In genomic region chr11:114161486-114162250, GRCh38 we compare ENCODE assay signal across 12 cellular contexts.
DNase-seq lines count a peak whose midpoint lies in the region; ATAC-seq and TF ChIP-seq lines count a peak whose summit lies in the region.
"Had no signal": no experiment of that assay in that cellular context is flagged by ENCODE, and none has a peak within 500 bp of the region (broad histone marks: within the 10 kb centered on the region; RNA-seq: fewer than 3 reads in every experiment).

No MANE protein-coding gene starts in this region.

- no peak overlapping the region for H2AFZ ChIP-seq in mesenchymal stem cell (ENCODE audit: low read depth, low read length)

- no peaks in the 10 kb centered on the region for H3K9me2 ChIP-seq in DOHH2 (replicated peaks; ENCODE audit: control insufficient read depth, low read length)

- peaks cover 74% of the 10 kb centered on the region for H3K4me1 ChIP-seq in DOHH2 (ENCODE audit: control insufficient read depth, low read length)
- H3K4me1 ChIP-seq in adipocyte (ENCODE audit: control insufficient read depth, insufficient read depth, low read length): peaks cover 83% of the 10 kb centered on the region
- H3K4me1 ChIP-seq in mesenchymal stem cell (ENCODE audit: control insufficient read depth, insufficient read depth, low read depth, low read length): peaks cover 17% of the 10 kb centered on the region

- H3K9me3 ChIP-seq in DOHH2 (ENCODE audit: control insufficient read depth, insufficient read depth, low read length): no peaks in the 10 kb centered on the region
- H3K9me3 ChIP-seq in adipocyte (ENCODE audit: control insufficient read depth, low read length): no peaks in the 10 kb centered on the region
- H3K9me3 ChIP-seq in mesenchymal stem cell (ENCODE audit: control insufficient read depth, low read length): no peaks in the 10 kb centered on the region

- H2BK12ac ChIP-seq in mesenchymal stem cell (ENCODE audit: low read length in 2 of 2): peak overlapping the region; percentile 91 to 100

- H2BK15ac ChIP-seq in mesenchymal stem cell (ENCODE audit: low read depth, poor library complexity, severe bottlenecking): peak overlapping the region; percentile 99

- H3K4me3 ChIP-seq in DOHH2 (ENCODE audit: low read length): peak overlapping the region; percentile 48; the same call in 1 of the 2 replicates
- peak overlapping the region; percentile 70 for H3K4me3 ChIP-seq in adipocyte (ENCODE audit: low read length)
- H3K4me3 ChIP-seq in mesenchymal stem cell (ENCODE audit: insufficient read depth in 1 of 2, low read depth in 1 of 2, low read length in 2 of 2): no peak overlapping the region

- peak overlapping the region; percentile 64 for H3K4me2 ChIP-seq in DOHH2 (ENCODE audit: low read length)
- H3K4me2 ChIP-seq in mesenchymal stem cell (ENCODE audit: low read length, poor library complexity, severe bottlenecking): no peak overlapping the region

- TF ChIP-seq CTCF in DOHH2 (IDR thresholded peaks at IDR 0.05; ENCODE audit: low read depth, low read length, poor library complexity, severe bottlenecking): no peak

- H4K20me1 ChIP-seq in DOHH2 (ENCODE audit: control insufficient read depth, insufficient read depth, low read depth, low read length): no peaks in the 10 kb centered on the region

- H3K27me3 Mint-ChIP-seq in stimulated activated naive B cell treated with anti-CD40 and anti-IgM and Interleukin-4, amounts not matched to agents 10 μg/mL and 1 μg/mL and 100 μg/mL, for 72 hours: no peaks in the 10 kb centered on the region
- no peaks in the 10 kb centered on the region for H3K27me3 Mint-ChIP-seq in activated T-helper 1 cell treated with anti-CD3 and anti-CD28 coated beads, Interleukin-12 subunit alpha, Interleukin-12 subunit beta, Interleukin-2, Interleukin-4 antibody, amounts not matched to agents 30 ng/mL and 10 ng/mL and 1 ng/mL, durations not matched to agents 14 hours and 24 hours and 36 hours (ENCODE audit: insufficient read depth)

- peak overlapping the region; percentile 95 for H4K8ac ChIP-seq in mesenchymal stem cell (ENCODE audit: low read length)

- H3K14ac ChIP-seq in mesenchymal stem cell (ENCODE audit: low read length in 2 of 2): peak overlapping the region in 1 of 2 experiments; percentile 44

- peak overlapping the region; percentile 96 for H4K91ac ChIP-seq in mesenchymal stem cell (ENCODE audit: low read length)

- peaks cover 3 to 5% of the 10 kb centered on the region in 2 donors for H3K9me3 Mint-ChIP-seq in stimulated activated naive B cell treated with anti-CD40 and anti-IgM and Interleukin-4, amounts not matched to agents 10 μg/mL and 1 μg/mL and 100 μg/mL, for 72 hours
- H3K9me3 Mint-ChIP-seq in activated T-helper 1 cell treated with anti-CD3 and anti-CD28 coated beads, Interleukin-12 subunit alpha, Interleukin-12 subunit beta, Interleukin-2, Interleukin-4 antibody, amounts not matched to agents 30 ng/mL and 10 ng/mL and 1 ng/mL, durations not matched to agents 14 hours and 24 hours and 36 hours: no peaks in the 10 kb centered on the region
- H3K9me3 Mint-ChIP-seq: memory B cell had no signal

- no peak overlapping the region for H3K23ac ChIP-seq in mesenchymal stem cell (ENCODE audit: low read length in 2 of 2)

- H3K36me3 Mint-ChIP-seq in stimulated activated naive B cell treated with anti-CD40 and anti-IgM and Interleukin-4, amounts not matched to agents 10 μg/mL and 1 μg/mL and 100 μg/mL, for 72 hours: peaks cover 0 to 6% of the 10 kb centered on the region in 2 donors
- peaks cover 3% of the 10 kb centered on the region for H3K36me3 Mint-ChIP-seq in activated T-helper 1 cell treated with anti-CD3 and anti-CD28 coated beads, Interleukin-12 subunit alpha, Interleukin-12 subunit beta, Interleukin-2, Interleukin-4 antibody, amounts not matched to agents 30 ng/mL and 10 ng/mL and 1 ng/mL, durations not matched to agents 14 hours and 24 hours and 36 hours (ENCODE audit: low read depth)
- H3K36me3 Mint-ChIP-seq: memory B cell had no signal

- H3K4ac ChIP-seq in mesenchymal stem cell (ENCODE audit: low read depth in 1 of 2, low read length in 2 of 2): peak overlapping the region; percentile 82 to 84

- ATAC-seq in stimulated activated naive B cell treated with anti-CD40 and anti-IgM and Interleukin-4, amounts not matched to agents 10 μg/mL and 1 μg/mL and 100 μg/mL, for 72 hours (replicated peaks): no peak
- ATAC-seq in HG03095 (IDR thresholded peaks at IDR 0.05; ENCODE audit: unreplicated experiment) (no peak), HG02623 (IDR thresholded peaks at IDR 0.05; ENCODE audit: unreplicated experiment) (no peak)
- ATAC-seq: activated CD8-positive, alpha-beta T cell treated with anti-CD3 and anti-CD28 coated beads, Interleukin-2, amount 10 ng/mL, durations not matched to agents 7 days and 5 days had no signal

- H3K27me3 ChIP-seq in DOHH2 (ENCODE audit: control insufficient read depth, low read length) (no peaks in the 10 kb centered on the region), adipocyte (replicated peaks; ENCODE audit: control insufficient read depth, insufficient read depth, low read length) (no peaks in the 10 kb centered on the region), mesenchymal stem cell (ENCODE audit: control insufficient read depth in 1 of 2, insufficient read depth in 1 of 2, low read length in 2 of 2) (peaks cover 71 to 78% of the 10 kb centered on the region in 2 experiments)

- no peak overlapping the region for H2BK5ac ChIP-seq in mesenchymal stem cell (ENCODE audit: low read depth, low read length, poor library complexity, severe bottlenecking)

- H2BK120ac ChIP-seq in mesenchymal stem cell (ENCODE audit: low read depth, low read length): peak overlapping the region; percentile 69

- WGBS in mesenchymal stem cell: 90% methylated on average over 9 of the region's 9 CpGs

- peak overlapping the region; percentile 96 for H3K9ac ChIP-seq in adipocyte (ENCODE audit: low read length)
- no peak overlapping the region for H3K9ac ChIP-seq in mesenchymal stem cell (ENCODE audit: low read length)

- H3K36me3 ChIP-seq in DOHH2 (ENCODE audit: control insufficient read depth, low read length) (no peaks in the 10 kb centered on the region), adipocyte (ENCODE audit: control insufficient read depth, insufficient read depth, low read length, severe bottlenecking) (peaks cover 46% of the 10 kb centered on the region), mesenchymal stem cell (ENCODE audit: control insufficient read depth in 1 of 2, insufficient read depth in 2 of 2, low read depth in 1 of 2, low read length in 2 of 2) (no peaks in the 10 kb centered on the region)

- H3K79me2 ChIP-seq in DOHH2 (ENCODE audit: control insufficient read depth, low read length): no peaks in the 10 kb centered on the region

- DNase-seq in adipocyte (ENCODE audit: low read depth) (no peak), mesenchymal stem cell (no peak), NCI-H2081 treated with DMSO at 0.1 percent for 48 hours (lab: John Stamatoyannopoulos, UW) (no peak)
- no peak for DNase-seq in stimulated activated naive B cell treated with anti-CD40 and anti-IgM and Interleukin-4, amounts not matched to agents 10 μg/mL and 1 μg/mL and 100 μg/mL, for 72 hours
- DNase-seq in activated T-helper 1 cell treated with anti-CD3 and anti-CD28 coated beads, Interleukin-12 subunit alpha, Interleukin-12 subunit beta, Interleukin-2, Interleukin-4 antibody, amounts not matched to agents 30 ng/mL and 10 ng/mL and 1 ng/mL, durations not matched to agents 14 hours and 24 hours and 36 hours (ENCODE audit: low spot score): no peak
- DNase-seq: activated CD8-positive, alpha-beta T cell treated with anti-CD3 and anti-CD28 coated beads, Interleukin-2, amount 10 ng/mL, durations not matched to agents 7 days and 5 days; KG1; NCI-H226 had no signal

- no peak overlapping the region for H3K27ac ChIP-seq in DOHH2 (ENCODE audit: low read depth, low read length)
- no peak overlapping the region for H3K27ac ChIP-seq in mesenchymal stem cell (ENCODE audit: low read length, poor library complexity, severe bottlenecking)

- H3K27ac Mint-ChIP-seq in stimulated activated naive B cell treated with anti-CD40 and anti-IgM and Interleukin-4, amounts not matched to agents 10 μg/mL and 1 μg/mL and 100 μg/mL, for 72 hours: peak overlapping the region; percentile 74
- H3K27ac Mint-ChIP-seq in activated T-helper 1 cell treated with anti-CD3 and anti-CD28 coated beads, Interleukin-12 subunit alpha, Interleukin-12 subunit beta, Interleukin-2, Interleukin-4 antibody, amounts not matched to agents 30 ng/mL and 10 ng/mL and 1 ng/mL, durations not matched to agents 14 hours and 24 hours and 36 hours: no peak overlapping the region

- H3K4me3 Mint-ChIP-seq in stimulated activated naive B cell treated with anti-CD40 and anti-IgM and Interleukin-4, amounts not matched to agents 10 μg/mL and 1 μg/mL and 100 μg/mL, for 72 hours: no peak overlapping the region
- no peak overlapping the region for H3K4me3 Mint-ChIP-seq in activated T-helper 1 cell treated with anti-CD3 and anti-CD28 coated beads, Interleukin-12 subunit alpha, Interleukin-12 subunit beta, Interleukin-2, Interleukin-4 antibody, amounts not matched to agents 30 ng/mL and 10 ng/mL and 1 ng/mL, durations not matched to agents 14 hours and 24 hours and 36 hours
- H3K4me3 Mint-ChIP-seq: activated CD8-positive, alpha-beta T cell treated with anti-CD3 and anti-CD28 coated beads, Interleukin-2, amount 10 ng/mL, durations not matched to agents 7 days and 5 days; memory B cell had no signal

- intact Hi-C loops in activated T-helper 1 cell treated with anti-CD3 and anti-CD28 coated beads, Interleukin-12 subunit alpha, Interleukin-12 subunit beta, Interleukin-2, Interleukin-4 antibody, amounts not matched to agents 30 ng/mL and 10 ng/mL and 1 ng/mL, durations not matched to agents 14 hours and 24 hours and 36 hours (cut with micrococcal nuclease): no loop called here

- no peak overlapping the region for H2AK5ac ChIP-seq in mesenchymal stem cell (ENCODE audit: low read length, severe bottlenecking)

- H3K79me1 ChIP-seq in mesenchymal stem cell (replicated peaks; ENCODE audit: low read length, poor library complexity, severe bottlenecking): no peaks in the 10 kb centered on the region

- peaks cover 71 to 99% of the 10 kb centered on the region in 2 donors for H3K4me1 Mint-ChIP-seq in stimulated activated naive B cell treated with anti-CD40 and anti-IgM and Interleukin-4, amounts not matched to agents 10 μg/mL and 1 μg/mL and 100 μg/mL, for 72 hours
- peaks cover 55% of the 10 kb centered on the region for H3K4me1 Mint-ChIP-seq in activated T-helper 1 cell treated with anti-CD3 and anti-CD28 coated beads, Interleukin-12 subunit alpha, Interleukin-12 subunit beta, Interleukin-2, Interleukin-4 antibody, amounts not matched to agents 30 ng/mL and 10 ng/mL and 1 ng/mL, durations not matched to agents 14 hours and 24 hours and 36 hours (ENCODE audit: low read depth)

- H3F3A ChIP-seq in DOHH2 (ENCODE audit: control insufficient read depth, insufficient read depth): peaks cover 5% of the 10 kb centered on the region

- peak overlapping the region; percentile 87 to 93 for H3K18ac ChIP-seq in mesenchymal stem cell (ENCODE audit: low read depth in 1 of 2, low read length in 2 of 2)

Comparison
In these comparisons a context has a peak if more than half of its experiments do, and no peak if none do; other contexts are left out.
1. H3K4me3 ChIP-seq: peak in DOHH2 (single experiment) and adipocyte (single experiment); none in mesenchymal stem cell (0 of 2).